29 cellular contexts compared by ENCODE assay signal in the genomic region with DNA sequence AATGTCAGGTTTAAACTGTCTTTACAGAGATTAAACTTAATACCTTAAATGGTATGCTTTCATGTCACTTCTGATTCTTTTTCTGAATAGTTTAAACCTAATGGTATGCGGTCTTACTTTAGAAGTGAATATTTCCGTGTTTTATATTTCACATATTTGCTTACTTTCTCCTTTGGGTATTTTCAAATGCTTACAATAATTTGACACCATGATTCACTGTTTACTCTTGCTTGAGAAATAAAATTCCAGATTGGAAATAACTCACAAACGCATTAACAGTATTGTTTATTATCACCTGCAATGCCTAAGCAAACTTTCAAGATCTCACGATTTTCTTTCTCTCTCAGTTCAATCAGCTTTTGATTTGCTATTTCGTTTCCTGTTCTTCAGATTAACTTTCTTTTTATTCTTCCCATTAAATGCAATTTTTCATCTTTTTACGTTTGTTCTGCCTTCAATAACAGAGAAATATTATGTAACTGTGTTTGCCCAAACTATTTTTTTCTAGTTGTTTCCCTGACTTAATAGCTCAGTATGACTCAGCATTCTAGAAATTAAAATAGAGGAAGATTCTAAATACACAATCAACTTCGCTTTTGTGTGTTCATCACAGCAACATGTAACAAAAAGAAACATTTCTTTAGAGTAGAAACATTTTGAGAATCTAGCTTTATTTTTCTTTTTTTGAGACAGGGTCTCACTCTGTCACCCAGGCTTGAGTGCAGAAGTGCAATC.
"Had no signal": no experiment of that assay in that cellular context is flagged by ENCODE, and none has a peak within 500 bp of the region (broad histone marks: within the 10 kb centered on the region; RNA-seq: fewer than 3 reads in every experiment).

No MANE protein-coding gene starts in this region.

- H3K4me1 ChIP-seq: ascending aorta, prostate gland, thyroid gland, upper lobe of right lung had no signal

- H3K36me3 ChIP-seq: ascending aorta, brain microvascular endothelial cell, neutrophil, prostate gland, thyroid gland, upper lobe of right lung, WERI-Rb-1 had no signal

- H3K27ac ChIP-seq: ascending aorta, brain microvascular endothelial cell, neutrophil, prostate gland, thyroid gland, upper lobe of right lung, WERI-Rb-1 had no signal

- H3K4me2 ChIP-seq: smooth muscle cell had no signal

- H3K27me3 ChIP-seq: ascending aorta, brain microvascular endothelial cell, neutrophil, thyroid gland, upper lobe of right lung had no signal

- FAIRE-seq: frontal cortex had no signal

- DNase-seq: activated CD4-positive, alpha-beta memory T cell treated with anti-CD3 and anti-CD28 coated beads, Interleukin-2, amount 10 ng/mL, durations not matched to agents 7 days and 5 days; activated CD4-positive, alpha-beta T cell treated with anti-CD3 and anti-CD28 coated beads for 1 hour; activated CD4-positive, alpha-beta T cell treated with anti-CD3 and anti-CD28 coated beads, Interleukin-2, amount 10 ng/mL, durations not matched to agents 7 days and 5 days; activated CD8-positive, alpha-beta memory T cell treated with anti-CD3 and anti-CD28 coated beads, Interleukin-2, amount 50 U/mL, for 48 hours; activated gamma-delta T cell; activated naive CD4-positive, alpha-beta T cell treated with anti-CD3 and anti-CD28 coated beads, Interleukin-2, amount 10 ng/mL, durations not matched to agents 7 days and 5 days; activated naive CD8-positive, alpha-beta T cell treated with anti-CD3 and anti-CD28 coated beads, Interleukin-2, amount 10 ng/mL, durations not matched to agents 7 days and 5 days; activated T-cell treated with anti-CD3 and anti-CD28 coated beads, Interleukin-2, amount 50 U/mL, for 24 hours; brain microvascular endothelial cell; caudate nucleus; dermis blood vessel endothelial cell; effector CD8-positive, alpha-beta T cell; naive B cell; nephron progenitor cell; stimulated activated CD4-positive, alpha-beta T cell treated with anti-CD3 and anti-CD28 coated beads, Interleukin-1b, Interleukin-23, amount 100 ng/mL, for 48 hours; stimulated activated CD4-positive, alpha-beta T cell treated with anti-CD3 and anti-CD28 coated beads, Interleukin-4, amount 100 ng/mL, for 4 hours; stimulated activated CD8-positive, alpha-beta memory T cell treated with anti-CD3 and anti-CD28 coated beads, Interleukin-4, amount 100 ng/mL, for 48 hours; stimulated activated naive CD8-positive, alpha-beta T cell treated with anti-CD3 and anti-CD28 coated beads, Interleukin-15, amount 100 ng/mL, for 72 hours; substantia nigra; T-helper 17 cell; T1000; thyroid gland; upper lobe of right lung; WERI-Rb-1 had no signal

- H3K9me3 ChIP-seq: ascending aorta, neutrophil, prostate gland, thyroid gland, upper lobe of right lung had no signal

- H3K4me3 ChIP-seq: ascending aorta, prostate gland, smooth muscle cell, thyroid gland, upper lobe of right lung had no signal
